1 cellular context compared by ENCODE assay signal in genomic region chr20:36547186-36548005, GRCh38.
TF ChIP-seq lines count a peak whose summit lies in the region.

No MANE protein-coding gene starts in this region.

TF ChIP-seq in H1, 55 proteins besides CTCF, POLR2A, EP300 and RAD21:
- TF ChIP-seq SIRT6 (IDR thresholded peaks at IDR 0.05; ENCODE audit: low read length) (no peak), HDAC6 (IDR thresholded peaks at IDR 0.05; ENCODE audit: low read depth, low read length) (no peak), KDM1A (IDR thresholded peaks at IDR 0.05; ENCODE audit: borderline replicate concordance, low read length) (peak; percentile 83; the same call in 1 of the 2 replicates)
TF ChIP-seq in H1: peak in this region for 1.
